Comparison of ENCODE assay signal across 27 cellular contexts in the genomic region with DNA sequence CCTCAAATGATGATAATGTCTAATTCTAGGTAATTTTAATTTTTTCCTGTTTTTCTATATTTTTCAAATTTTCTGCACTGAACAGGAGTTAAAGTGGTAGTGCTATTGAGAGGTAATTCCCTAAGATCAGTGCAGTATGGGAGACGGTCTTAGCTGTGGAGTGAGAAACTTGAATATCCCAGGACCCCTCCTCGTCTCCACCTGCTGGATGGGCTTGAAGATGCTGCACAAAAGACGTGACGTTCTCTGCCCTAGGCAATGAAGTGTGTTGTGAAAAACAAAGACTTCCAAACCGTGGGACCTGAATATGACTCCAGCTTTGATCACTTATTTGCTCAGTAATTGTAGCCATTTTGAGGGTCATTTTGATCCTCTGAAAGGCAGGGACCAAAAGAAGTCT.
"Had no signal": no experiment of that assay in that cellular context is flagged by ENCODE, and none has a peak within 500 bp of the region (broad histone marks: within the 10 kb centered on the region; RNA-seq: fewer than 3 reads in every experiment).

No MANE protein-coding gene starts in this region.

- DNase-seq: activated CD4-positive, alpha-beta T cell treated with anti-CD3 and anti-CD28 coated beads for 1 hour; activated CD4-positive, alpha-beta T cell treated with anti-CD3 and anti-CD28 coated beads, Interleukin-2, amount 50 U/mL, for 1 hour; activated CD8-positive, alpha-beta T cell treated with anti-CD3 and anti-CD28 coated beads for 36 hours; activated naive CD8-positive, alpha-beta T cell treated with anti-CD3 and anti-CD28 coated beads, Interleukin-2, amount 50 U/mL, for 24 hours; activated T-cell treated with anti-CD3 and anti-CD28 coated beads, Interleukin-2, amount 50 U/mL, for 4 hours; amygdala; caudate nucleus; cortex of kidney; effector memory CD8-positive, alpha-beta T cell; foreskin fibroblast; heart left ventricle; islet precursor cell; left ventricle myocardium inferior; naive B cell; nephron progenitor cell; ovary; right lobe of liver; stimulated activated CD4-positive, alpha-beta T cell treated with anti-CD3 and anti-CD28 coated beads, Interleukin-2, amount 100 ng/mL, for 48 hours; stimulated activated naive CD4-positive, alpha-beta T cell treated with Interleukin-2 at 50 U/mL for 16 hours; T-helper 17 cell; T1000; testis; transverse colon had no signal

- H3K9me3 Mint-ChIP-seq: activated CD8-positive, alpha-beta T cell treated with anti-CD3 and anti-CD28 coated beads for 36 hours; activated naive CD4-positive, alpha-beta T cell treated with anti-CD3 and anti-CD28 coated beads, Interleukin-2, amount 50 U/mL, for 24 hours; activated naive CD8-positive, alpha-beta T cell treated with anti-CD3 and anti-CD28 coated beads, Interleukin-2, amount 50 U/mL, for 24 hours; activated T-cell treated with anti-CD3 and anti-CD28 coated beads, Interleukin-2, amount 50 U/mL, for 4 hours; activated T-helper 17 cell treated with anti-CD3 and anti-CD28 coated beads, Interleukin-2, amount 50 U/mL, for 72 hours; effector memory CD8-positive, alpha-beta T cell; nephron progenitor cell had no signal

- H3K27ac Mint-ChIP-seq: activated CD8-positive, alpha-beta T cell treated with anti-CD3 and anti-CD28 coated beads for 36 hours; activated naive CD4-positive, alpha-beta T cell treated with anti-CD3 and anti-CD28 coated beads, Interleukin-2, amount 50 U/mL, for 24 hours; activated naive CD8-positive, alpha-beta T cell treated with anti-CD3 and anti-CD28 coated beads, Interleukin-2, amount 50 U/mL, for 24 hours; activated T-helper 17 cell treated with anti-CD3 and anti-CD28 coated beads, Interleukin-2, amount 50 U/mL, for 72 hours; naive B cell; nephron progenitor cell; progenitor cell of endocrine pancreas; T-helper 17 cell had no signal

- H3K27me3 Mint-ChIP-seq: activated CD8-positive, alpha-beta T cell treated with anti-CD3 and anti-CD28 coated beads for 36 hours; activated naive CD4-positive, alpha-beta T cell treated with anti-CD3 and anti-CD28 coated beads, Interleukin-2, amount 50 U/mL, for 24 hours; activated naive CD8-positive, alpha-beta T cell treated with anti-CD3 and anti-CD28 coated beads, Interleukin-2, amount 50 U/mL, for 24 hours; activated T-helper 17 cell treated with anti-CD3 and anti-CD28 coated beads, Interleukin-2, amount 50 U/mL, for 72 hours had no signal

- H3K4me3 ChIP-seq: heart left ventricle, left ventricle myocardium inferior, ovary, right lobe of liver, testis, transverse colon had no signal

- ATAC-seq: activated CD8-positive, alpha-beta T cell treated with anti-CD3 and anti-CD28 coated beads for 36 hours; activated naive CD8-positive, alpha-beta T cell treated with anti-CD3 and anti-CD28 coated beads, Interleukin-2, amount 50 U/mL, for 24 hours; activated T-cell treated with anti-CD3 and anti-CD28 coated beads, Interleukin-2, amount 50 U/mL, for 4 hours; activated T-helper 17 cell treated with anti-CD3 and anti-CD28 coated beads, Interleukin-2, amount 50 U/mL, for 72 hours; effector memory CD8-positive, alpha-beta T cell; esophagus mucosa; right lobe of liver; T-helper 17 cell had no signal

- H3K4me3 Mint-ChIP-seq: activated CD8-positive, alpha-beta T cell treated with anti-CD3 and anti-CD28 coated beads for 36 hours; activated naive CD4-positive, alpha-beta T cell treated with anti-CD3 and anti-CD28 coated beads, Interleukin-2, amount 50 U/mL, for 24 hours; activated naive CD8-positive, alpha-beta T cell treated with anti-CD3 and anti-CD28 coated beads, Interleukin-2, amount 50 U/mL, for 24 hours; activated T-cell treated with anti-CD3 and anti-CD28 coated beads, Interleukin-2, amount 50 U/mL, for 4 hours; activated T-helper 17 cell treated with anti-CD3 and anti-CD28 coated beads, Interleukin-2, amount 50 U/mL, for 72 hours; effector memory CD8-positive, alpha-beta T cell; naive B cell; nephron progenitor cell; T-helper 17 cell had no signal

- H3K9me3 ChIP-seq: heart left ventricle, left ventricle myocardium inferior, ovary, right lobe of liver, testis, transverse colon had no signal

- H3K27ac ChIP-seq: heart left ventricle, left ventricle myocardium inferior, ovary, right lobe of liver, testis, transverse colon had no signal

- H3K36me3 Mint-ChIP-seq: activated naive CD4-positive, alpha-beta T cell treated with anti-CD3 and anti-CD28 coated beads, Interleukin-2, amount 50 U/mL, for 24 hours; naive B cell had no signal

- H3K4me1 Mint-ChIP-seq: activated naive CD4-positive, alpha-beta T cell treated with anti-CD3 and anti-CD28 coated beads, Interleukin-2, amount 50 U/mL, for 24 hours; activated naive CD8-positive, alpha-beta T cell treated with anti-CD3 and anti-CD28 coated beads, Interleukin-2, amount 50 U/mL, for 24 hours; activated T-helper 17 cell treated with anti-CD3 and anti-CD28 coated beads, Interleukin-2, amount 50 U/mL, for 72 hours; naive B cell; nephron progenitor cell had no signal

- H3K27me3 ChIP-seq: ovary, right lobe of liver, testis, transverse colon had no signal

- H3K4me1 ChIP-seq: heart left ventricle, left ventricle myocardium inferior, right lobe of liver, testis, transverse colon had no signal

- H3K36me3 ChIP-seq: heart left ventricle, left ventricle myocardium inferior, ovary, right lobe of liver, transverse colon had no signal
